In the genomic region with DNA sequence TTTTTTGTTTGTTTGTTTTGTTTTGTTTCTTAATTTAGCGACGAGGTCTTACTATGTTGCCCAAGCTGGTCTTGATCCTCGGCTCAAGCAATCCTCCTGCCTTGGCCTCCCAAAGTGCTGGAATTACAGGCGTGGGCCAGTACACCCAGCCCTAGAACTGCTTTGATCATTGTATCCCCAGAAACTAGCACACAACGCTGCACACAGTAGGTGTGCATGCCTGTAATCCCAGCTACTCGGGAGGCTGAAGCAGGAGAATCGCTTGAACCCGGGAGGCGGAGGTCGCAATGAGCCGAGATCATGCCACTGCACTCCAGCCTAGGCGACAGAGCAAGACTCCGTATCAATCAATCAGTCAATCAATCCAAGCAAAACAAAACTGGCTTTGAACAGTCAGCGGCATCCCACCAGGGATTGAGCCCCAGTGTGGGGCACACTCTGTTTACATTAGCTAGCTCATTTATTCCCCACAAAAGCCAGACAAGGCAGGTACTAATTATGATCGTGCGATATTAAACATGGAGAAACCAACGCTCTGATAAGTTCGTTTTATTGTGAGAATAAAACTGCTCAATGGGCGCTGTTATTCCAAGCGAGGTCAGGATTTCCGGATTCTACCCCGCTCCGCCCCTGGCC, we compare ENCODE assay signal across 8 cellular contexts. TPM values are rescaled to one million over a fixed set of nuclear protein-coding genes. Genes with fewer than 3 reads are reported as not detected.
DNase-seq lines count a peak whose midpoint lies in the region; ATAC-seq lines count a peak whose summit lies in the region.

No MANE protein-coding gene starts in this region.

- no peaks in the 10 kb centered on the region for H3K36me3 ChIP-seq in SK-N-MC (ENCODE audit: insufficient read depth, low read length)
- H3K36me3 ChIP-seq in skeletal muscle satellite cell (ENCODE audit: insufficient read depth, low read length) = peaks cover 14% of the 10 kb centered on the region

- 0 out of 2 replicates have a peak overlapping the region, but pooled peaks have one; percentile 67 for H3K27ac ChIP-seq in SK-N-MC

- peak overlapping the region; percentile 69 for H3K4me3 ChIP-seq in SK-N-MC
- H3K4me3 ChIP-seq in skeletal muscle satellite cell (ENCODE audit: low read length) = peak overlapping the region; percentile 74

- H3K4me2 ChIP-seq in skeletal muscle satellite cell (ENCODE audit: low read length) = peak overlapping the region; percentile 99

- DNase-seq in Right ventricle myocardium superior (no peak), left cardiac atrium (no peak), SK-N-MC (ENCODE audit: low read depth, low spot score) (no peak), glomerular endothelial cell (ENCODE audit: extremely low read depth, low read depth, low spot score) (peak; percentile 68), NAMALWA (ENCODE audit: low spot score) (no peak), C1 segment of cervical spinal cord (lab: John Stamatoyannopoulos, UW) (no peak)
- DNase-seq in stimulated activated CD4-positive, alpha-beta T cell treated with anti-CD3 and anti-CD28 coated beads, Interleukin-4, amount 100 ng/mL, for 24 hours = no peak

- no peaks in the 10 kb centered on the region for H3K27me3 ChIP-seq in skeletal muscle satellite cell (ENCODE audit: control insufficient read depth, insufficient read depth, low read length)

- H3K9ac ChIP-seq in SK-N-MC (ENCODE audit: insufficient read length) = no peak overlapping the region
- H3K9ac ChIP-seq in skeletal muscle satellite cell (ENCODE audit: low read depth, low read length) = peak overlapping the region; percentile 82

- ATAC-seq in Right ventricle myocardium superior (ENCODE audit: poor library complexity) (peak; percentile 8), left cardiac atrium (no peak)

- H3K9me3 ChIP-seq in SK-N-MC (ENCODE audit: low read depth, low read length) (no peaks in the 10 kb centered on the region), skeletal muscle satellite cell (replicated peaks; ENCODE audit: low read length) (no peaks in the 10 kb centered on the region)

- peaks cover 8% of the 10 kb centered on the region for H3K4me1 ChIP-seq in skeletal muscle satellite cell (ENCODE audit: control insufficient read depth, insufficient read depth, low read length)

- intact Hi-C loops in Right ventricle myocardium superior (cut with DNase I) (no loop called here), left cardiac atrium (cut with DNase I) (no loop called here)

RNA-seq across cellular contexts. Expression of gene VPS4A, which starts 0.6 kb away (rescaled TPM):
- total RNA-seq in Right ventricle myocardium superior (28.6 TPM), left cardiac atrium (10 to 100 TPM; 22.4 to 30.0 TPM), glomerular endothelial cell (35.7 and 46.0 TPM in 2 replicates)
- total RNA-seq in skeletal muscle satellite cell (2012; rRNA removed) = 37.0 and 37.1 TPM in 2 replicates

RNA-seq across cellular contexts. Expression of gene PDF, which starts 19.8 kb away (rescaled TPM):
- total RNA-seq in Right ventricle myocardium superior = 5.6 TPM
- total RNA-seq in left cardiac atrium = 1 to 10 TPM; 6.2 to 9.4 TPM
- total RNA-seq in glomerular endothelial cell = 22.2 and 24.4 TPM in 2 replicates
- 8.6 and 17.5 TPM in 2 replicates for total RNA-seq in skeletal muscle satellite cell (2012; rRNA removed)

RNA-seq across cellular contexts. Expression of gene COG8, which starts 28.8 kb away (rescaled TPM):
- total RNA-seq in Right ventricle myocardium superior (22.0 TPM), left cardiac atrium (10 to 100 TPM; 20.5 to 21.9 TPM), glomerular endothelial cell (47.9 and 48.7 TPM in 2 replicates)
- 32.2 and 36.7 TPM in 2 replicates for total RNA-seq in skeletal muscle satellite cell (2012; rRNA removed)

RNA-seq across cellular contexts. Expression of gene NIP7, which starts 29.0 kb away (rescaled TPM):
- total RNA-seq in Right ventricle myocardium superior = 7.3 TPM
- total RNA-seq in left cardiac atrium = 10 to 100 TPM in 1 of 2 donors, 1 to 10 TPM in 1; 9.1 to 20.8 TPM
- 22.6 and 25.8 TPM in 2 replicates for total RNA-seq in glomerular endothelial cell
- 37.4 and 40.6 TPM in 2 replicates for total RNA-seq in skeletal muscle satellite cell (2012; rRNA removed)

RNA-seq across cellular contexts. Expression of gene TMED6, which starts 41.0 kb away (rescaled TPM):
- total RNA-seq in Right ventricle myocardium superior (not detected), left cardiac atrium (under 1 TPM in 1 of 2 donors, not detected in 1; 0.37 TPM), glomerular endothelial cell (not detected in 2 replicates)
- total RNA-seq in skeletal muscle satellite cell (2012; rRNA removed) = not detected in 2 replicates
